In the genomic region with DNA sequence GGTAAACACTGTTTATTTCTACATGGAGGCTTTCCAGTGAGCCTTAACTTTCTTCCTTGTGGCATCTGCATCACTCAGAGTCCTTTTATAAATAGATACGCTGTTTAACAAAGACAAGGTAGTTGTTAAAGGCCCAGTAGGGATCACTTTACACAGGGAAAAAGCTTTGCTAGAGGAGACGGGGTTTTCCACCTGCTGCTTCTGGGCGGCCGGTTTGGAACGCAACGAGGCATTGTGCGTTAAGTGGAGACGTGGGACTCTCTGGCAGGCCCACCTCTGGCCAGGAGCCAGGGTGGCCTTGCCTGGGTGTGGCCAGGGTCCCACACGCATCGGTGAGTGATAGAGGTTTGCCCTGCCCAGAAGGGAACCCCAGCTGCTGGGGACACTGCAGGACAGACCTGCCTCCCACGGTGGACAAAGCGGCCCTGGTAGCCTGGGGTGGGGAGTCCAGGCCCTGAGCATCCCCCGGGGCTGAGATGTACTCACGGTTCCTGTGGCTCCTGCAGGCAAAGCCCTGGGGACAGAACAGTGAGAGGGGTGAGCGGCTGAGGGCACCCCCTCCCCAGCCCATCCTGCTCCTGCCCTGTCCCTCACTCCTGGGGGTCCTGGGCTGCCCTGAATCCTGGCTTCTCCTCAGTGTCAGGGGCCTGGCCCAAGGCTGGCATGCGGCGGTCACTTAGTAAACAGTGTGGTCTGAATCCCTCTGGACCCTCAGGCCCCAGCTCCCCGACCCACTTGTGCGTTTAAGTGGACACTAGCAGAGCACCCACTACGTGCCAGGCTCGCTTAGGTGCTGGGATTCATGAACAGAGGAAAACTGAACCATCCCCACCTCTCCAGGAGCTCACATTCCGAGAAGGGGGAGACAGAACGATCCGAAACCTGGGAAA, we compare ENCODE assay signal across 13 cellular contexts. TPM values are rescaled to one million over a fixed set of nuclear protein-coding genes. Genes with fewer than 3 reads are reported as not detected.
DNase-seq lines count a peak whose midpoint lies in the region; TF ChIP-seq lines count a peak whose summit lies in the region.
"Had no signal": no experiment of that assay in that cellular context is flagged by ENCODE, and none has a peak within 500 bp of the region (broad histone marks: within the 10 kb centered on the region; RNA-seq: fewer than 3 reads in every experiment).

No MANE protein-coding gene starts in this region.

- 74 to 83% methylated on average over 9 to 24 of the region's 24 CpGs for WGBS in endodermal cell (ENCODE audit: insufficient coverage in 1 of 2, insufficient read length in 1 of 2), 2 experiments

- H3K4me1 ChIP-seq in right atrium auricular region (peaks cover 0 to 10% of the 10 kb centered on the region in 2 donors), endodermal cell (ENCODE audit: control insufficient read depth, insufficient read depth, low read length) (no peaks in the 10 kb centered on the region)

- H3K4me1 Mint-ChIP-seq in endodermal cell (no peaks in the 10 kb centered on the region), endothelial cell (ENCODE audit: unreplicated experiment) (peaks cover 3% of the 10 kb centered on the region)

- H3K27ac Mint-ChIP-seq in endodermal cell (no peak overlapping the region), endothelial cell (ENCODE audit: unreplicated experiment) (no peak overlapping the region)

- intact Hi-C loops in cardiac septum (cut with DNase I) = no loop called here

- no peak overlapping the region for H3K4me3 ChIP-seq in right atrium auricular region
- H3K4me3 ChIP-seq in endodermal cell (ENCODE audit: low read length) = no peak overlapping the region

- no peak for TF ChIP-seq CTCF in right atrium auricular region (IDR thresholded peaks at IDR 0.05)
- TF ChIP-seq CTCF in endodermal cell (conservative IDR thresholded peaks at IDR 0.05) = no peak
- no peak for TF ChIP-seq CTCF in endothelial cell (IDR thresholded peaks at IDR 0.05; ENCODE audit: unreplicated experiment)

- no peak overlapping the region for H3K9ac ChIP-seq in endodermal cell (ENCODE audit: extremely low read depth, low read length, poor library complexity, severe bottlenecking)

- DNase-seq in cardiac septum (ENCODE audit: low spot score) (peak; percentile 47), right atrium auricular region (ENCODE audit: low spot score) (no peak), NCI-H2227 treated with DMSO at 0.1 percent for 48 hours (lab: John Stamatoyannopoulos, UW) (peak; percentile 32), endodermal cell (peak; percentile 39), ureter (ENCODE audit: low spot score) (peak; percentile 41), NCI-H1930 (lab: John Stamatoyannopoulos, UW) (no peak), AG08395 (ENCODE audit: low spot score) (no peak), endothelial cell (ENCODE audit: low spot score) (no peak)
- DNase-seq: activated T-cell treated with anti-CD3 and anti-CD28 coated beads for 4 hours, amniotic stem cell, mesendoderm had no signal

- H3K4me3 Mint-ChIP-seq in endodermal cell (no peak overlapping the region), endothelial cell (ENCODE audit: unreplicated experiment) (no peak overlapping the region)

- H3K27me3 Mint-ChIP-seq in endodermal cell (ENCODE audit: insufficient read depth) (peaks cover 19% of the 10 kb centered on the region), endothelial cell (ENCODE audit: unreplicated experiment) (peaks cover 13% of the 10 kb centered on the region)

- H3K9me3 ChIP-seq in right atrium auricular region = no peaks in the 10 kb centered on the region
- no peaks in the 10 kb centered on the region for H3K9me3 ChIP-seq in endodermal cell (ENCODE audit: control insufficient read depth, low read length)

- H3K36me3 ChIP-seq in right atrium auricular region (no peaks in the 10 kb centered on the region), endodermal cell (ENCODE audit: control insufficient read depth, insufficient read depth, low read length) (no peaks in the 10 kb centered on the region)

- H3K9me3 Mint-ChIP-seq in endodermal cell = no peaks in the 10 kb centered on the region
- no peaks in the 10 kb centered on the region for H3K9me3 Mint-ChIP-seq in endothelial cell (ENCODE audit: unreplicated experiment)

- no peak overlapping the region for H3K27ac ChIP-seq in right atrium auricular region
- H3K27ac ChIP-seq in endodermal cell (ENCODE audit: low read depth, low read length) = no peak overlapping the region
- H3K27ac ChIP-seq: HL-60 had no signal

- H3K27me3 ChIP-seq in right atrium auricular region (peaks cover 7 to 28% of the 10 kb centered on the region in 2 donors), endodermal cell (ENCODE audit: control insufficient read depth, insufficient read depth, low read length, poor library complexity, severe bottlenecking) (peaks cover 35% of the 10 kb centered on the region)

- no peaks in the 10 kb centered on the region for H3K36me3 Mint-ChIP-seq in endodermal cell (ENCODE audit: low read depth)
- no peaks in the 10 kb centered on the region for H3K36me3 Mint-ChIP-seq in endothelial cell (ENCODE audit: low read depth, unreplicated experiment)

RNA-seq across cellular contexts. Expression of gene IL17REL, which starts 4.2 kb away (rescaled TPM):
- total RNA-seq in cardiac septum (not detected), right atrium auricular region (not detected), endodermal cell (under 1 TPM in 1 of 2 donors, not detected in 1; 0.15 TPM), ureter (not detected), endothelial cell (ENCODE audit: unreplicated experiment) (0.15 TPM)
- not detected for polyA plus RNA-seq in endodermal cell (2013, experiment 1 of 2)
- 0.12 TPM for polyA plus RNA-seq in endodermal cell (2013, experiment 2 of 2)
- total RNA-seq: urinary bladder had no signal

RNA-seq across cellular contexts. Expression of gene PIM3, which starts 47.8 kb away (rescaled TPM):
- total RNA-seq in cardiac septum = 31.3 TPM
- 10 to 100 TPM; 64.5 to 66.9 TPM for total RNA-seq in right atrium auricular region
- total RNA-seq in endodermal cell = 10 to 100 TPM; 31.5 to 36.6 TPM
- polyA plus RNA-seq in endodermal cell (2013, experiment 1 of 2) = 21.6 TPM
- 19.6 TPM for polyA plus RNA-seq in endodermal cell (2013, experiment 2 of 2)
- 75.0 TPM for total RNA-seq in ureter
- total RNA-seq in endothelial cell (ENCODE audit: unreplicated experiment) = 112 TPM

RNA-seq across cellular contexts. Expression of gene TTLL8, which starts 49.7 kb away (rescaled TPM):
- total RNA-seq in cardiac septum (not detected), right atrium auricular region (not detected), endodermal cell (under 1 TPM in 1 of 2 donors, not detected in 1; 0.20 TPM), ureter (not detected), endothelial cell (ENCODE audit: unreplicated experiment) (not detected)
- polyA plus RNA-seq in endodermal cell (2013, experiment 1 of 2) = 0.11 TPM
- not detected for polyA plus RNA-seq in endodermal cell (2013, experiment 2 of 2)
- total RNA-seq: urinary bladder had no signal
- polyA plus RNA-seq: urinary bladder had no signal

Comparison
In these comparisons a context has a peak if more than half of its experiments do, and no peak if none do; other contexts are left out.
1. DNase-seq: peak in cardiac septum (single experiment), NCI-H2227 treated with DMSO at 0.1 percent for 48 hours (single experiment), endodermal cell (single experiment) and ureter (single experiment); none in right atrium auricular region (single experiment), NCI-H1930 (0 of 2), AG08395 (single experiment) and endothelial cell (single experiment).